ENCODE assay signal across 25 cellular contexts in the genomic region with DNA sequence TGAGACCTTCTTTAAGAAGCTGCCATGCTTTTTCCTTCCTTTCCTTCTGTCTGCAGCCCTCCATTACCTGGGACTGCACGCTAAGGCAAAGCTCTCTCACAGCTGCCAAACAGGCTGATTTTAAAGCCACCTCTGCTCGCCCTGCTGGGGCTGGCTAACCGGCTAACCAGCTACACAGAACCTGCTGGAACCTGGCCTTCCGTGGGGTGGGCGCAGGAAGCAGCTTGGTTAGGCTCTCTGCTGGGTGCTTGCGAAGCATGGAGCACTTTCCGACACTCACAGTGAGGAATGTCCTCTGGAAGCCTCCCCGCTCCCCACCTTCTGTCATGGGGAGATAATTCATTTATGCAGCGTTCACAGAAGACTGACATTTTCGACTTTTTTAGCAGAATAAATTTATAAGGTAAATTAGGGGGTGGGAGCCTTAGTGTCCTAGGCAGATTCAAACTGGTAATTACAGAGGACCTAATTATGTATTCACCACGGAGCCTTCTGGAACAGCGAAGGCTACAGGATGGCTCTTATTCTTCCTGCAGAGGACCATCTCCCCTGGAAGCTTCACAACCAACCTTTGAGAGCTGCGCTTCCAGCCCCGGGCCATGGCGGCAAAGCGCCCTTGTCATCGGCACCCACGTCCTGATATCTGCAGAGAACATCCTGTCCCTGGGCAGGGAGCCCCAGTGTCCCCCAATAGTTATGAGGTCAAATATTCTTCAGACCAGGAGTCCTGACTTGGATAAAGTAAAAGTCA. TPM values are rescaled to one million over a fixed set of nuclear protein-coding genes. Genes with fewer than 3 reads are reported as not detected.
A peak's percentile ranks its signal among the peaks of the same experiment; 100 is the strongest.
DNase-seq lines count a peak whose midpoint lies in the region; ATAC-seq and TF ChIP-seq lines count a peak whose summit lies in the region.
"Had no signal": no experiment of that assay in that cellular context is flagged by ENCODE, and none has a peak within 500 bp of the region (broad histone marks: within the 10 kb centered on the region; RNA-seq: fewer than 3 reads in every experiment).

No MANE protein-coding gene starts in this region.

- POLR2A ChIA-PET in WTC11 (lab: Charles Lee), result no interaction called here

- H3F3A ChIP-seq in neural progenitor cell (ENCODE audit: low read depth), result no peaks in the 10 kb centered on the region

- H3K4me3 ChIP-seq in iPS-20b (ENCODE audit: low read length), result no peak overlapping the region
- H3K4me3 ChIP-seq in neural progenitor cell, result no peak overlapping the region
- H3K4me3 ChIP-seq: A549 had no signal

- in situ Hi-C loops in GM13976 (cut with MboI; ENCODE audit: low sequenced_read_pairs, unreplicated experiment), result no loop called here

- H3K4me3 Mint-ChIP-seq in WTC11, result no peak overlapping the region
- no peak overlapping the region for H3K4me3 Mint-ChIP-seq in neural progenitor cell

- H3K27ac ChIP-seq in iPS-20b (ENCODE audit: low read length), result no peak overlapping the region
- no peak overlapping the region for H3K27ac ChIP-seq in neural progenitor cell
- H3K27ac ChIP-seq: A549, HL-60, RWPE1 had no signal

- DNase-seq in GM13976 (ENCODE audit: low spot score), result peak; percentile 16
- DNase-seq in WTC11 (ENCODE audit: low spot score), result no peak
- DNase-seq in neural progenitor cell (ENCODE audit: low spot score), result no peak
- no peak for DNase-seq in HuH-7.5 (ENCODE audit: low spot score)
- DNase-seq in SK-N-DZ (ENCODE audit: low spot score), result no peak
- DNase-seq: BE2C; EL; GF-D8; KBM-7; NCI-H1105; NCI-H146; NCI-H2029; NCI-H226; NCI-H510A treated with DMSO at 0.1 percent for 48 hours; NCI-H774; NK-92 treated with Interleukin-12 subunit alpha and Interleukin-12 subunit beta, amount 100 ng/mL, for 24 hours; SHP77 treated with DMSO at 0.1 percent for 48 hours; SK-N-SH had no signal

- no peak overlapping the region for H3K27ac Mint-ChIP-seq in WTC11
- H3K27ac Mint-ChIP-seq in neural progenitor cell, result no peak overlapping the region

- H3K27me3 ChIP-seq in iPS-20b (ENCODE audit: insufficient read depth, low read length), result no peaks in the 10 kb centered on the region
- H3K27me3 ChIP-seq in neural progenitor cell, result no peaks in the 10 kb centered on the region

- 0 out of 2 replicates have a peak overlapping the region, but pooled peaks have one; percentile 15 for H3K9ac ChIP-seq in iPS-20b (ENCODE audit: low read depth, low read length)
- H3K9ac ChIP-seq in neural progenitor cell, result no peak overlapping the region
- H3K9ac ChIP-seq: SK-N-SH had no signal

- peak overlapping the region; percentile 26 for H2AFZ ChIP-seq in neural progenitor cell (replicated peaks)

- ATAC-seq in WTC11 (peak; percentile 77), HG02763 (IDR thresholded peaks at IDR 0.05; ENCODE audit: unreplicated experiment) (no peak), HG02884 (IDR thresholded peaks at IDR 0.05; ENCODE audit: unreplicated experiment) (no peak)
- ATAC-seq: A549, HepG2 had no signal

- H3K9me3 Mint-ChIP-seq in WTC11 (no peaks in the 10 kb centered on the region), neural progenitor cell (no peaks in the 10 kb centered on the region)

- H3K36me3 Mint-ChIP-seq in WTC11 (no peaks in the 10 kb centered on the region), neural progenitor cell (no peaks in the 10 kb centered on the region)

- no peaks in the 10 kb centered on the region for H3K36me3 ChIP-seq in iPS-20b (ENCODE audit: insufficient read depth, low read depth, low read length)
- no peaks in the 10 kb centered on the region for H3K36me3 ChIP-seq in neural progenitor cell
- H3K36me3 ChIP-seq: BE2C had no signal

- H3K27me3 Mint-ChIP-seq in WTC11 (ENCODE audit: low read depth) (no peaks in the 10 kb centered on the region), neural progenitor cell (ENCODE audit: insufficient read depth, low read depth) (peaks cover 10% of the 10 kb centered on the region)

- TF ChIP-seq CTCF in GM13976 (IDR thresholded peaks at IDR 0.05; ENCODE audit: borderline replicate concordance, control extremely low read depth, extremely low read depth, insufficient read depth, missing control alignments) (no peak), WTC11 (IDR thresholded peaks at IDR 0.05) (no peak), neural progenitor cell (IDR thresholded peaks at IDR 0.05) (no peak)

- CTCF ChIA-PET in WTC11 (lab: Charles Lee), result interaction anchor here (0.6 to 4.6 kb wide), 6 partner anchors 11 to 109 kb away, joined by 3 to 29 read pairs (median 4); no protein-coding TSS in a partner anchor

- H3K4me1 ChIP-seq in iPS-20b (ENCODE audit: insufficient read depth, low read length) (peaks cover 2% of the 10 kb centered on the region; the same call in 1 of the 2 replicates), neural progenitor cell (no peaks in the 10 kb centered on the region)
- H3K4me1 ChIP-seq: A549, BE2C had no signal

- H3K9me3 ChIP-seq in iPS-20b (ENCODE audit: insufficient read depth, low read depth, low read length) (no peaks in the 10 kb centered on the region), neural progenitor cell (ENCODE audit: low read depth) (no peaks in the 10 kb centered on the region)
- H3K9me3 ChIP-seq: A549, BE2C, SK-N-SH had no signal

- no peaks in the 10 kb centered on the region for H4K20me1 ChIP-seq in neural progenitor cell (ENCODE audit: low read depth)

- H3K79me2 ChIP-seq in neural progenitor cell (ENCODE audit: low read depth), result no peaks in the 10 kb centered on the region

- H3K4me1 Mint-ChIP-seq in WTC11, result peaks cover 12% of the 10 kb centered on the region
- H3K4me1 Mint-ChIP-seq in neural progenitor cell, result no peaks in the 10 kb centered on the region

- no peak overlapping the region for H3K4me2 ChIP-seq in neural progenitor cell
- H3K4me2 ChIP-seq: A549, SK-N-SH had no signal

TF ChIP-seq in WTC11, 78 proteins besides CTCF, POLR2A, EP300 and RAD21:
- TF ChIP-seq ZNF671 (CRISPR knock-in tag; IDR thresholded peaks at IDR 0.05), result no peak
- TF ChIP-seq, protein P1, sequence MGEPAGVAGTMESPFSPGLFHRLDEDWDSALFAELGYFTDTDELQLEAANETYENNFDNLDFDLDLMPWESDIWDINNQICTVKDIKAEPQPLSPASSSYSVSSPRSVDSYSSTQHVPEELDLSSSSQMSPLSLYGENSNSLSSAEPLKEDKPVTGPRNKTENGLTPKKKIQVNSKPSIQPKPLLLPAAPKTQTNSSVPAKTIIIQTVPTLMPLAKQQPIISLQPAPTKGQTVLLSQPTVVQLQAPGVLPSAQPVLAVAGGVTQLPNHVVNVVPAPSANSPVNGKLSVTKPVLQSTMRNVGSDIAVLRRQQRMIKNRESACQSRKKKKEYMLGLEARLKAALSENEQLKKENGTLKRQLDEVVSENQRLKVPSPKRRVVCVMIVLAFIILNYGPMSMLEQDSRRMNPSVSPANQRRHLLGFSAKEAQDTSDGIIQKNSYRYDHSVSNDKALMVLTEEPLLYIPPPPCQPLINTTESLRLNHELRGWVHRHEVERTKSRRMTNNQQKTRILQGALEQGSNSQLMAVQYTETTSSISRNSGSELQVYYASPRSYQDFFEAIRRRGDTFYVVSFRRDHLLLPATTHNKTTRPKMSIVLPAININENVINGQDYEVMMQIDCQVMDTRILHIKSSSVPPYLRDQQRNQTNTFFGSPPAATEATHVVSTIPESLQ (CRISPR knock-in tag; IDR thresholded peaks at IDR 0.05), result no peak
- TF ChIP-seq, protein P2, sequence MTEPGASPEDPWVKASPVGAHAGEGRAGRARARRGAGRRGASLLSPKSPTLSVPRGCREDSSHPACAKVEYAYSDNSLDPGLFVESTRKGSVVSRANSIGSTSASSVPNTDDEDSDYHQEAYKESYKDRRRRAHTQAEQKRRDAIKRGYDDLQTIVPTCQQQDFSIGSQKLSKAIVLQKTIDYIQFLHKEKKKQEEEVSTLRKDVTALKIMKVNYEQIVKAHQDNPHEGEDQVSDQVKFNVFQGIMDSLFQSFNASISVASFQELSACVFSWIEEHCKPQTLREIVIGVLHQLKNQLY (CRISPR knock-in tag; IDR thresholded peaks at IDR 0.05), result no peak

RNA-seq across cellular contexts. Expression of a gene that starts 12.4 kb away (rescaled TPM):
- 6.7 to 9.1 TPM (median 7.2 TPM) in 3 replicates for total RNA-seq in WTC11 (2021)
- 1.3 and 1.5 TPM in 2 replicates for total RNA-seq in neural progenitor cell (ENCODE audit: low replicate concordance)
- polyA plus RNA-seq in SK-N-DZ (2014; cell fraction: cytosol; rRNA removed), result 3.2 and 3.6 TPM in 2 replicates
- 2.2 and 3.2 TPM in 2 replicates for polyA plus RNA-seq in SK-N-DZ (2014; cell fraction: nucleus; rRNA removed)
- total RNA-seq: HepG2 had no signal
- polyA plus RNA-seq: HepG2, SK-N-SH had no signal
